In genomic region chr2:165087933-165088901, GRCh38 we compare ENCODE assay signal across 20 cellular contexts.
"Had no signal": no experiment of that assay in that cellular context is flagged by ENCODE, and none has a peak within 500 bp of the region (broad histone marks: within the 10 kb centered on the region; RNA-seq: fewer than 3 reads in every experiment).

No MANE protein-coding gene starts in this region.

- H3K4me3 Mint-ChIP-seq: activated naive CD8-positive, alpha-beta T cell; central memory CD8-positive, alpha-beta T cell; naive thymus-derived CD8-positive, alpha-beta T cell; stimulated activated naive B cell treated with anti-CD40 and anti-IgM and Interleukin-4, amounts not matched to agents 10 μg/mL and 1 μg/mL and 100 μg/mL, for 72 hours; T-cell; T-helper 2 cell treated with Interferon-gamma antibody and Interleukin-4, amounts not matched to agents 5 μg/mL and 100 μg/mL, for 36 hours had no signal

- H3K27ac ChIP-seq: breast epithelium, coronary artery, epithelial cell of prostate, left lung, prostate gland, skin epidermis, testis, vagina had no signal

- ATAC-seq: left lung; naive thymus-derived CD8-positive, alpha-beta T cell; stimulated activated naive B cell treated with anti-CD40 and anti-IgM and Interleukin-4, amounts not matched to agents 10 μg/mL and 1 μg/mL and 100 μg/mL, for 72 hours; T-cell had no signal

- H3K36me3 Mint-ChIP-seq: activated naive CD8-positive, alpha-beta T cell; naive thymus-derived CD8-positive, alpha-beta T cell; T-cell had no signal

- H3K27me3 ChIP-seq: breast epithelium, left lung, testis, vagina had no signal

- H3K4me1 Mint-ChIP-seq: central memory CD8-positive, alpha-beta T cell; naive thymus-derived CD8-positive, alpha-beta T cell; stimulated activated naive B cell treated with anti-CD40 and anti-IgM and Interleukin-4, amounts not matched to agents 10 μg/mL and 1 μg/mL and 100 μg/mL, for 72 hours; T-cell had no signal

- H3K27me3 Mint-ChIP-seq: central memory CD8-positive, alpha-beta T cell; naive thymus-derived CD8-positive, alpha-beta T cell; stimulated activated naive B cell treated with anti-CD40 and anti-IgM and Interleukin-4, amounts not matched to agents 10 μg/mL and 1 μg/mL and 100 μg/mL, for 72 hours; T-cell had no signal

- H3K9me3 ChIP-seq: breast epithelium, prostate gland, testis, vagina had no signal

- H3K36me3 ChIP-seq: breast epithelium, left lung, prostate gland, vagina had no signal

- H3K9me3 Mint-ChIP-seq: T-helper 2 cell treated with Interferon-gamma antibody and Interleukin-4, amounts not matched to agents 5 μg/mL and 100 μg/mL, for 36 hours had no signal

- H3K4me3 ChIP-seq: breast epithelium, coronary artery, left lung, prostate gland, skin epidermis, testis, vagina had no signal

- DNase-seq: activated CD4-positive, alpha-beta T cell treated with anti-CD3 and anti-CD28 coated beads for 1 hour; activated CD4-positive, alpha-beta T cell treated with anti-CD3 and anti-CD28 coated beads, Interleukin-2, amount 50 U/mL, for 1 hour; activated T-cell treated with anti-CD3 and anti-CD28 coated beads, Interleukin-2, amount 50 U/mL, for 1 hour; left lung; naive thymus-derived CD8-positive, alpha-beta T cell; stimulated activated CD4-positive, alpha-beta T cell treated with anti-CD3 and anti-CD28 coated beads, Interleukin-15, amount 100 ng/mL, for 24 hours; stimulated activated CD8-positive, alpha-beta memory T cell treated with anti-CD3 and anti-CD28 coated beads, Interleukin-4, amount 100 ng/mL, for 48 hours; stimulated activated naive B cell treated with anti-CD40 and anti-IgM and Interleukin-4, amounts not matched to agents 10 μg/mL and 1 μg/mL and 100 μg/mL, for 72 hours; T-cell; testis; trophoblast cell had no signal

- H3K4me1 ChIP-seq: breast epithelium, left lung, prostate gland, testis, vagina had no signal

- H3K27ac Mint-ChIP-seq: activated naive CD8-positive, alpha-beta T cell; naive thymus-derived CD8-positive, alpha-beta T cell; stimulated activated naive B cell treated with anti-CD40 and anti-IgM and Interleukin-4, amounts not matched to agents 10 μg/mL and 1 μg/mL and 100 μg/mL, for 72 hours; T-cell; T-helper 2 cell treated with Interferon-gamma antibody and Interleukin-4, amounts not matched to agents 5 μg/mL and 100 μg/mL, for 36 hours had no signal
